In genomic region chr20:23048283-23049200, GRCh38 we compare ENCODE assay signal across 8 cellular contexts. TPM values are rescaled to one million over a fixed set of nuclear protein-coding genes. Genes with fewer than 3 reads are reported as not detected.
DNase-seq lines count a peak whose midpoint lies in the region; ATAC-seq and TF ChIP-seq lines count a peak whose summit lies in the region.

No MANE protein-coding gene starts in this region.

- ATAC-seq in body of pancreas (peak; percentile 27), HG02623 (IDR thresholded peaks at IDR 0.05; ENCODE audit: unreplicated experiment) (no peak), GM18873 (IDR thresholded peaks at IDR 0.05; ENCODE audit: low FRiP score, unreplicated experiment) (no peak)

- no peaks in the 10 kb centered on the region for H3K9me3 ChIP-seq in body of pancreas
- no peaks in the 10 kb centered on the region for H3K9me3 ChIP-seq in spleen

- TF ChIP-seq POLR2A in body of pancreas (IDR thresholded peaks at IDR 0.05) (no peak), spleen (IDR thresholded peaks at IDR 0.05) (peak in 1 of 3 donors; percentile 13)

- H3K4me1 ChIP-seq in body of pancreas: peaks cover 36% of the 10 kb centered on the region
- peaks cover 0 to 79% (median 46%) of the 10 kb centered on the region in 6 donors for H3K4me1 ChIP-seq in spleen

- no peak overlapping the region for H3K4me3 ChIP-seq in GM06990 (replicated peaks; ENCODE audit: low read depth, low read length)
- H3K4me3 ChIP-seq in body of pancreas: no peak overlapping the region
- peak overlapping the region; percentile 42 to 77 (median 57) for H3K4me3 ChIP-seq in spleen

- peak; percentile 42 for DNase-seq in GM06990 (ENCODE audit: extremely low read depth, insufficient read length)
- peak; percentile 37 to 50 for DNase-seq in NCI-H1930 (lab: John Stamatoyannopoulos, UW)
- peak; percentile 27 to 57 (median 47) for DNase-seq in body of pancreas
- DNase-seq in iPS-NIHi7 (ENCODE audit: extremely low spot score): peak; percentile 67
- DNase-seq in spleen: peak; percentile 96
- DNase-seq in medulla oblongata (ENCODE audit: extremely low spot score): no peak

- H3K27ac ChIP-seq in body of pancreas (peak overlapping the region in 3 of 4 donors; percentile 52 to 67 (median 63)), spleen (peak overlapping the region; percentile 88 to 96 (median 91))

- H3K27me3 ChIP-seq in GM06990 (replicated peaks; ENCODE audit: control insufficient read depth, insufficient read depth, low read length) (peaks cover 2% of the 10 kb centered on the region; the same call in 1 of the 2 replicates), body of pancreas (peaks cover 0 to 23% of the 10 kb centered on the region in 2 donors), spleen (replicated peaks in 1 of 7) (peaks cover 0 to 74% (median 29%) of the 10 kb centered on the region in 7 donors)

- TF ChIP-seq CTCF in GM06990 (IDR thresholded peaks at IDR 0.05; ENCODE audit: insufficient read depth, low read length, poor library complexity, severe bottlenecking) (no peak), body of pancreas (IDR thresholded peaks at IDR 0.05) (peak in 6 of 7 experiments; percentile 25 to 37 (median 30)), spleen (IDR thresholded peaks at IDR 0.05 in 8 of 11, conservative IDR thresholded peaks at IDR 0.05 in 3 of 11) (peak; percentile 33 to 89 (median 58))

- H3K36me3 ChIP-seq in GM06990 (ENCODE audit: control insufficient read depth, insufficient read depth, low read length) (no peaks in the 10 kb centered on the region), body of pancreas (replicated peaks in 1 of 2; ENCODE audit: insufficient read depth in 1 of 2, low read depth in 2 of 2) (no peaks in the 10 kb centered on the region), spleen (peaks cover 0 to 13% (median 0%) of the 10 kb centered on the region in 6 donors)

- 3 to 26% methylated on average over 8 to 91 of the region's 92 CpGs for WGBS in body of pancreas, 2 donors
- 3 to 9% (median 5%) methylated on average over 46 to 92 of the region's 92 CpGs for WGBS in spleen, 5 donors

- intact Hi-C loops in body of pancreas (cut with DNase I) (no loop called here), spleen (cut with DNase I; ENCODE audit: low total_unique reads) (loop anchor here (5.0 kb wide), 1 partner anchor 356 kb away; no protein-coding TSS in a partner anchor)

RNA-seq across cellular contexts. Expression of gene THBD, which starts 0.9 kb away (rescaled TPM):
- total RNA-seq in body of pancreas (10 to 100 TPM; 14.3 to 44.2 TPM), spleen (100 to 1,000 TPM in 2 of 7 donors, 10 to 100 TPM in 5; 47.6 to 255 (median 78.0) TPM)
- 10 to 100 TPM in 1 of 3 donors, 1 to 10 TPM in 2; 7.2 to 11.6 (median 8.7) TPM for polyA plus RNA-seq in spleen

RNA-seq across cellular contexts. Expression of gene SSTR4, which starts 13.4 kb away (rescaled TPM):
- total RNA-seq in body of pancreas (not detected), spleen (not detected)
- not detected for polyA plus RNA-seq in spleen

RNA-seq across cellular contexts. Expression of gene CD93, which starts 37.6 kb away (rescaled TPM):
- total RNA-seq in body of pancreas: 10 to 100 TPM; 14.2 to 19.2 TPM
- total RNA-seq in spleen: 100 to 1,000 TPM in 1 of 7 donors, 10 to 100 TPM in 6; 50.4 to 103 (median 75.4) TPM
- 1 to 10 TPM; 4.1 to 6.0 (median 5.9) TPM for polyA plus RNA-seq in spleen

Comparison
In these comparisons a context has a peak if more than half of its experiments do, and no peak if none do; other contexts are left out.
1. H3K4me3 ChIP-seq: peak in spleen (8 of 8); none in GM06990 (single experiment) and body of pancreas (0 of 2).